24 cellular contexts compared by ENCODE assay signal in genomic region chr19:47153266-47153665, GRCh38. TPM values are rescaled to one million over a fixed set of nuclear protein-coding genes. Genes with fewer than 3 reads are reported as not detected.
DNase-seq lines count a peak whose midpoint lies in the region; ATAC-seq and TF ChIP-seq lines count a peak whose summit lies in the region.
"Had no signal": no experiment of that assay in that cellular context is flagged by ENCODE, and none has a peak within 500 bp of the region (broad histone marks: within the 10 kb centered on the region; RNA-seq: fewer than 3 reads in every experiment).

No MANE protein-coding gene starts in this region.

- H3K4me3 ChIP-seq in Caco-2 (ENCODE audit: low read depth, low read length) (no peak overlapping the region), skin epidermis (no peak overlapping the region)
- H3K4me3 ChIP-seq: Peyer's patch had no signal

- TF ChIP-seq CTCF in Caco-2 (IDR thresholded peaks at IDR 0.05; ENCODE audit: insufficient read depth in 1 of 2, low read depth in 1 of 2, low read length in 1 of 2, severe bottlenecking in 1 of 2, unreplicated experiment in 1 of 2) = no peak
- no peak for TF ChIP-seq CTCF in WTC11 (IDR thresholded peaks at IDR 0.05)
- TF ChIP-seq CTCF in foreskin keratinocyte (conservative IDR thresholded peaks at IDR 0.05) = no peak

- intact Hi-C loops in Caco-2 (cut with micrococcal nuclease; ENCODE audit: unreplicated experiment) = loop anchor here (2.0 kb wide), 1 partner anchor 22 kb away; the partner anchor contains the start of gene SAE1

- H3K4me1 Mint-ChIP-seq in Caco-2 (ENCODE audit: low read depth, unreplicated experiment) (peaks cover 40% of the 10 kb centered on the region), WTC11 (peaks cover 42% of the 10 kb centered on the region)

- peaks cover 3% of the 10 kb centered on the region; the same call in 1 of the 2 replicates for H3K36me3 ChIP-seq in Caco-2 (ENCODE audit: control insufficient read depth, insufficient read depth, low read length)

- no peaks in the 10 kb centered on the region for H3K27me3 Mint-ChIP-seq in Caco-2 (ENCODE audit: insufficient read depth, unreplicated experiment)
- no peaks in the 10 kb centered on the region for H3K27me3 Mint-ChIP-seq in WTC11 (ENCODE audit: low read depth)
- H3K27me3 Mint-ChIP-seq: activated T-cell treated with anti-CD3 and anti-CD28 coated beads, Interleukin-2, amount 50 U/mL, for 24 hours; CD4-positive, alpha-beta T cell; IgD-negative memory B cell; memory B cell; naive thymus-derived CD4-positive, alpha-beta T cell; T-helper 17 cell had no signal

- no peak overlapping the region for H3K4me3 Mint-ChIP-seq in Caco-2 (ENCODE audit: unreplicated experiment)
- H3K4me3 Mint-ChIP-seq in WTC11 = no peak overlapping the region
- H3K4me3 Mint-ChIP-seq: activated T-cell treated with anti-CD3 and anti-CD28 coated beads, Interleukin-2, amount 50 U/mL, for 24 hours; memory B cell; naive thymus-derived CD4-positive, alpha-beta T cell; T-helper 17 cell had no signal

- no TSS peak for BruUV-seq in Caco-2 (replicated peaks; lab: Mats Ljungman, UMichigan)

- H3K27ac ChIP-seq in foreskin keratinocyte (peak overlapping the region; percentile 16), skin epidermis (peak overlapping the region in 17 of 21 experiments; percentile 14 to 81 (median 63))

- no peaks in the 10 kb centered on the region for H3K9me3 Mint-ChIP-seq in Caco-2 (ENCODE audit: unreplicated experiment)
- no peaks in the 10 kb centered on the region for H3K9me3 Mint-ChIP-seq in WTC11
- H3K9me3 Mint-ChIP-seq: activated T-cell treated with anti-CD3 and anti-CD28 coated beads, Interleukin-2, amount 50 U/mL, for 24 hours; CD4-positive, alpha-beta T cell; IgD-negative memory B cell; memory B cell had no signal

- POLR2A ChIA-PET in Caco-2 (lab: Charles Lee) (no interaction called here), WTC11 (lab: Charles Lee) (no interaction called here)

- no peak for DNase-seq in Caco-2
- DNase-seq in WTC11 (ENCODE audit: low spot score) = no peak
- DNase-seq in foreskin keratinocyte = peak in 1 of 2 donors; percentile 49
- DNase-seq in NCI-H748 (lab: John Stamatoyannopoulos, UW; ENCODE audit: unreplicated experiment) = no peak
- no peak for DNase-seq in activated CD4-positive, CD25-positive, alpha-beta regulatory T cell (lab: John Stamatoyannopoulos, UW)
- DNase-seq in amniotic stem cell (lab: John Stamatoyannopoulos, UW) = no peak
- DNase-seq: activated CD4-positive, alpha-beta T cell treated with anti-CD3 and anti-CD28 coated beads, Interleukin-2, amount 50 U/mL, for 4 hours; activated naive CD4-positive, alpha-beta T cell treated with Interleukin-2 at 50 U/mL for 16 hours; activated T-cell treated with anti-CD3 and anti-CD28 coated beads, Interleukin-2, amount 50 U/mL, for 24 hours; CD4-positive, alpha-beta T cell; DMS153; effector CD8-positive, alpha-beta T cell; MM.1S; naive thymus-derived CD4-positive, alpha-beta T cell; NCI-H1436; NCI-H2107; Peyer's patch; right cardiac atrium; substantia nigra; T-helper 17 cell had no signal

- H3K4me1 ChIP-seq in Caco-2 (peaks cover 38% of the 10 kb centered on the region), foreskin keratinocyte (peaks cover 17% of the 10 kb centered on the region)

- no peak for ATAC-seq in WTC11
- ATAC-seq in foreskin keratinocyte = no peak
- ATAC-seq in GM21381 (IDR thresholded peaks at IDR 0.05; ENCODE audit: unreplicated experiment) = no peak
- ATAC-seq: naive thymus-derived CD4-positive, alpha-beta T cell; right cardiac atrium; T-helper 17 cell had no signal

- H3K36me3 Mint-ChIP-seq in Caco-2 (ENCODE audit: insufficient read depth, unreplicated experiment) (peaks cover 100% of the 10 kb centered on the region), WTC11 (peaks cover 77% of the 10 kb centered on the region)
- H3K36me3 Mint-ChIP-seq: IgD-negative memory B cell had no signal

- H3K9me3 ChIP-seq in Caco-2 = no peaks in the 10 kb centered on the region
- H3K9me3 ChIP-seq: Peyer's patch had no signal

- H3K27me3 ChIP-seq in Caco-2 (replicated peaks; ENCODE audit: control insufficient read depth, insufficient read depth, low read length) (no peaks in the 10 kb centered on the region), foreskin keratinocyte (no peaks in the 10 kb centered on the region)
- H3K27me3 ChIP-seq: Peyer's patch had no signal

- CTCF ChIA-PET in Caco-2 (lab: Charles Lee) (no interaction called here), WTC11 (lab: Charles Lee) (no interaction called here)

- peak overlapping the region; percentile 31 for H3K27ac Mint-ChIP-seq in Caco-2 (ENCODE audit: unreplicated experiment)
- peak overlapping the region; percentile 86; the same call in 1 of the 2 replicates for H3K27ac Mint-ChIP-seq in WTC11
- H3K27ac Mint-ChIP-seq: activated T-cell treated with anti-CD3 and anti-CD28 coated beads, Interleukin-2, amount 50 U/mL, for 24 hours; IgD-negative memory B cell; memory B cell had no signal

TF ChIP-seq in WTC11, 78 proteins besides CTCF, POLR2A, EP300 and RAD21 (continues in another document):
- TF ChIP-seq ZMAT4 (CRISPR knock-in tag; IDR thresholded peaks at IDR 0.05) (no peak), ELF4 (CRISPR knock-in tag; IDR thresholded peaks at IDR 0.05; ENCODE audit: low read depth) (no peak), ZNF425 (CRISPR knock-in tag; conservative IDR thresholded peaks at IDR 0.05) (no peak), MXD4 (CRISPR knock-in tag; IDR thresholded peaks at IDR 0.05; ENCODE audit: borderline replicate concordance) (no peak), JAZF1 (CRISPR knock-in tag; IDR thresholded peaks at IDR 0.05) (no peak), ZNF423 (CRISPR knock-in tag; IDR thresholded peaks at IDR 0.05) (no peak), RELA (CRISPR knock-in tag; IDR thresholded peaks at IDR 0.05; ENCODE audit: borderline replicate concordance) (no peak)
- TF ChIP-seq, protein P1, sequence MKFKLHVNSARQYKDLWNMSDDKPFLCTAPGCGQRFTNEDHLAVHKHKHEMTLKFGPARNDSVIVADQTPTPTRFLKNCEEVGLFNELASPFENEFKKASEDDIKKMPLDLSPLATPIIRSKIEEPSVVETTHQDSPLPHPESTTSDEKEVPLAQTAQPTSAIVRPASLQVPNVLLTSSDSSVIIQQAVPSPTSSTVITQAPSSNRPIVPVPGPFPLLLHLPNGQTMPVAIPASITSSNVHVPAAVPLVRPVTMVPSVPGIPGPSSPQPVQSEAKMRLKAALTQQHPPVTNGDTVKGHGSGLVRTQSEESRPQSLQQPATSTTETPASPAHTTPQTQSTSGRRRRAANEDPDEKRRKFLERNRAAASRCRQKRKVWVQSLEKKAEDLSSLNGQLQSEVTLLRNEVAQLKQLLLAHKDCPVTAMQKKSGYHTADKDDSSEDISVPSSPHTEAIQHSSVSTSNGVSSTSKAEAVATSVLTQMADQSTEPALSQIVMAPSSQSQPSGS (CRISPR knock-in tag; IDR thresholded peaks at IDR 0.05; ENCODE audit: borderline replicate concordance, low read depth) = no peak
- TF ChIP-seq, protein P2, sequence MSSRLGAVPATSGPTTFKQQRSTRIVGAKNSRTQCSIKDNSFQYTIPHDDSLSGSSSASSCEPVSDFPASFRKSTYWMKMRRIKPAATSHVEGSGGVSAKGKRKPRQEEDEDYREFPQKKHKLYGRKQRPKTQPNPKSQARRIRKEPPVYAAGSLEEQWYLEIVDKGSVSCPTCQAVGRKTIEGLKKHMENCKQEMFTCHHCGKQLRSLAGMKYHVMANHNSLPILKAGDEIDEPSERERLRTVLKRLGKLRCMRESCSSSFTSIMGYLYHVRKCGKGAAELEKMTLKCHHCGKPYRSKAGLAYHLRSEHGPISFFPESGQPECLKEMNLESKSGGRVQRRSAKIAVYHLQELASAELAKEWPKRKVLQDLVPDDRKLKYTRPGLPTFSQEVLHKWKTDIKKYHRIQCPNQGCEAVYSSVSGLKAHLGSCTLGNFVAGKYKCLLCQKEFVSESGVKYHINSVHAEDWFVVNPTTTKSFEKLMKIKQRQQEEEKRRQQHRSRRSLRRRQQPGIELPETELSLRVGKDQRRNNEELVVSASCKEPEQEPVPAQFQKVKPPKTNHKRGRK (CRISPR knock-in tag; IDR thresholded peaks at IDR 0.05; ENCODE audit: borderline replicate concordance) = no peak

RNA-seq across cellular contexts. Expression of gene SAE1, which starts 22.6 kb away (rescaled TPM):
- total RNA-seq in Caco-2 (2022) (238 and 251 TPM in 2 replicates), WTC11 (2021) (215 to 224 TPM (median 221 TPM) in 3 replicates), foreskin keratinocyte (132 and 147 TPM in 2 replicates)
- polyA plus RNA-seq in foreskin keratinocyte = 132 and 147 TPM in 2 replicates

RNA-seq across cellular contexts. Expression of gene ZC3H4, which starts 39.7 kb away (rescaled TPM):
- total RNA-seq in Caco-2 (2022) (70.3 and 77.7 TPM in 2 replicates), WTC11 (2021) (67.2 to 75.5 TPM (median 73.2 TPM) in 3 replicates), foreskin keratinocyte (27.1 and 27.3 TPM in 2 replicates)
- polyA plus RNA-seq in foreskin keratinocyte = 7.5 and 8.4 TPM in 2 replicates
